ENCODE assay signal across 27 cellular contexts in the genomic region with DNA sequence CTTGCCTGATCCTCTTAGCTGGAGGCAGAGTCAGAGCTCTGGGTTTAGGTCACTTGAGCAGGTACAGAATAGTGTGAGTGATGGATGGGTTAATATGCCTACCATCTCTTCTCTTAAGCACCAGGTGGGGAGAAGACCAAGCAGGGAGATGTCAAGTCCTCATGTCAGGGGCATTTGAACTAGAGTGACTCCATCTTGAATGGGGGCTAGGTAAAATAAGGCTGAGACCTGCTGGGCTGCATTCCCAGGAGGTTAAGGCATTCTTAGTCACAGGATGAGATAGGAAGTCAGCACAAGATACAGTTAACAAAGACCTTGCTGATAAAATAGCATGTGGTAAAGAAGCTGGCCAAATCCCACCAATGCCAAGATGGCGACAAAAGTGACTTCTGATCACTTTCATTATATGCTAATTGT.
DNase-seq lines count a peak whose midpoint lies in the region; ATAC-seq, FAIRE-seq and TF ChIP-seq lines count a peak whose summit lies in the region.
"Had no signal": no experiment of that assay in that cellular context is flagged by ENCODE, and none has a peak within 500 bp of the region (broad histone marks: within the 10 kb centered on the region; RNA-seq: fewer than 3 reads in every experiment).

No MANE protein-coding gene starts in this region.

- peaks cover 48% of the 10 kb centered on the region for H3K4me1 Mint-ChIP-seq in activated CD8-positive, alpha-beta T cell treated with anti-CD3 and anti-CD28 coated beads, Interleukin-2, amount 10 ng/mL, durations not matched to agents 7 days and 5 days (ENCODE audit: low read depth)
- H3K4me1 Mint-ChIP-seq in activated CD8-positive, alpha-beta T cell treated with anti-CD3 and anti-CD28 coated beads for 36 hours (ENCODE audit: low read depth) = peaks cover 28% of the 10 kb centered on the region

- no peak for TF ChIP-seq CTCF in activated CD8-positive, alpha-beta T cell treated with anti-CD3 and anti-CD28 coated beads for 36 hours (IDR thresholded peaks at IDR 0.05)
- TF ChIP-seq CTCF in mammary epithelial cell (conservative IDR thresholded peaks at IDR 0.05 in 1 of 2, IDR thresholded peaks at IDR 0.05 in 1 of 2; ENCODE audit: extremely low read depth in 1 of 2, insufficient read depth in 1 of 2, low read depth in 1 of 2, low read length in 2 of 2) (no peak), kidney (IDR thresholded peaks at IDR 0.05; ENCODE audit: borderline replicate concordance, extremely low read depth, insufficient read depth) (no peak), osteoblast (IDR thresholded peaks at IDR 0.05; ENCODE audit: extremely low read depth, low read depth, low read length) (no peak)

- H3K36me3 ChIP-seq in mammary epithelial cell (ENCODE audit: insufficient read depth, low read length) (no peaks in the 10 kb centered on the region), kidney (ENCODE audit: control insufficient read depth in 1 of 2, insufficient read depth in 2 of 2, low read length in 2 of 2) (no peaks in the 10 kb centered on the region), osteoblast (ENCODE audit: insufficient read depth, low read length) (no peaks in the 10 kb centered on the region)
- H3K36me3 ChIP-seq: left ventricle myocardium inferior, neural progenitor cell had no signal

- H4K20me1 ChIP-seq in mammary epithelial cell (ENCODE audit: insufficient read depth, low read length) (no peaks in the 10 kb centered on the region), osteoblast (ENCODE audit: insufficient read depth, low read length) (no peaks in the 10 kb centered on the region)

- H3K4me2 ChIP-seq in mammary epithelial cell (ENCODE audit: insufficient read depth, low read depth, low read length) (peak overlapping the region; percentile 73), osteoblast (ENCODE audit: insufficient read depth, low read length) (no peak overlapping the region)
- H3K4me2 ChIP-seq: KMS-11, neural progenitor cell had no signal

- H3K4me3 ChIP-seq in mammary epithelial cell (replicated peaks in 1 of 3; ENCODE audit: insufficient read depth in 1 of 3, low read depth in 2 of 3, low read length in 3 of 3) = peak overlapping the region in 1 of 3 experiments; percentile 13
- H3K4me3 ChIP-seq in kidney (ENCODE audit: low read length in 2 of 2) = no peak overlapping the region
- no peak overlapping the region for H3K4me3 ChIP-seq in osteoblast (ENCODE audit: insufficient read depth, low read length)
- H3K4me3 ChIP-seq: left ventricle myocardium inferior, neural progenitor cell, psoas muscle had no signal

- peaks cover 14% of the 10 kb centered on the region for H3K36me3 Mint-ChIP-seq in activated CD8-positive, alpha-beta T cell treated with anti-CD3 and anti-CD28 coated beads, Interleukin-2, amount 10 ng/mL, durations not matched to agents 7 days and 5 days (ENCODE audit: low read depth)
- peaks cover 2% of the 10 kb centered on the region for H3K36me3 Mint-ChIP-seq in activated CD8-positive, alpha-beta T cell treated with anti-CD3 and anti-CD28 coated beads for 36 hours (ENCODE audit: low read depth)
- H3K36me3 Mint-ChIP-seq: neural progenitor cell, T-cell, type B pancreatic cell had no signal

- H3K4me3 Mint-ChIP-seq in activated CD8-positive, alpha-beta T cell treated with anti-CD3 and anti-CD28 coated beads, Interleukin-2, amount 10 ng/mL, durations not matched to agents 7 days and 5 days = no peak overlapping the region
- no peak overlapping the region for H3K4me3 Mint-ChIP-seq in activated CD8-positive, alpha-beta T cell treated with anti-CD3 and anti-CD28 coated beads for 36 hours
- H3K4me3 Mint-ChIP-seq: activated CD4-positive, alpha-beta T cell treated with anti-CD3 and anti-CD28 coated beads, Interleukin-2, amount 10 ng/mL, durations not matched to agents 24 days and 14 days; B cell; effector memory CD8-positive, alpha-beta T cell; neural progenitor cell; T-cell had no signal

- FAIRE-seq in kidney (lab: Jason Lieb, UNC) = no peak
- FAIRE-seq: A204.1 had no signal

- H3K9me3 Mint-ChIP-seq in activated CD8-positive, alpha-beta T cell treated with anti-CD3 and anti-CD28 coated beads, Interleukin-2, amount 10 ng/mL, durations not matched to agents 7 days and 5 days (ENCODE audit: insufficient read depth) = peaks cover 15% of the 10 kb centered on the region
- H3K9me3 Mint-ChIP-seq in activated CD8-positive, alpha-beta T cell treated with anti-CD3 and anti-CD28 coated beads for 36 hours = peaks cover 3% of the 10 kb centered on the region
- H3K9me3 Mint-ChIP-seq: effector memory CD8-positive, alpha-beta T cell had no signal

- no peaks in the 10 kb centered on the region for H3K27me3 Mint-ChIP-seq in activated CD8-positive, alpha-beta T cell treated with anti-CD3 and anti-CD28 coated beads, Interleukin-2, amount 10 ng/mL, durations not matched to agents 7 days and 5 days (ENCODE audit: low read depth)
- no peaks in the 10 kb centered on the region for H3K27me3 Mint-ChIP-seq in activated CD8-positive, alpha-beta T cell treated with anti-CD3 and anti-CD28 coated beads for 36 hours
- H3K27me3 Mint-ChIP-seq: effector memory CD8-positive, alpha-beta T cell; T-cell; type B pancreatic cell had no signal

- CTCF ChIA-PET in activated CD8-positive, alpha-beta T cell treated with anti-CD3 and anti-CD28 coated beads, Interleukin-2, amount 10 ng/mL, durations not matched to agents 7 days and 5 days (lab: Charles Lee) = interaction anchor here (1.0 to 4.6 kb wide), 3 partner anchors 7 to 128 kb away, joined by 5 to 21 read pairs (median 12); no protein-coding TSS in a partner anchor
- CTCF ChIA-PET in activated CD8-positive, alpha-beta T cell treated with anti-CD3 and anti-CD28 coated beads for 36 hours (lab: Charles Lee) = interaction anchor here (1.1 to 5.4 kb wide), 7 partner anchors 9 to 235 kb away, joined by 3 to 37 read pairs (median 4); no protein-coding TSS in a partner anchor
- CTCF ChIA-PET in mammary epithelial cell (lab: Charles Lee; ENCODE audit: low non-redundant PET) = interaction anchor here (1.3 kb wide), 1 partner anchor 235 kb away, joined by 4 read pairs; no protein-coding TSS in a partner anchor

- peak overlapping the region; percentile 31 for H3K27ac Mint-ChIP-seq in activated CD8-positive, alpha-beta T cell treated with anti-CD3 and anti-CD28 coated beads, Interleukin-2, amount 10 ng/mL, durations not matched to agents 7 days and 5 days
- no peak overlapping the region for H3K27ac Mint-ChIP-seq in activated CD8-positive, alpha-beta T cell treated with anti-CD3 and anti-CD28 coated beads for 36 hours
- H3K27ac Mint-ChIP-seq: activated CD4-positive, alpha-beta T cell treated with anti-CD3 and anti-CD28 coated beads, Interleukin-2, amount 10 ng/mL, durations not matched to agents 24 days and 14 days; B cell had no signal

- H3K4me1 ChIP-seq in mammary epithelial cell (ENCODE audit: insufficient read depth, low read length) (peaks cover 29% of the 10 kb centered on the region), kidney (ENCODE audit: control insufficient read depth in 1 of 2, insufficient read depth in 1 of 2, low read depth in 1 of 2, low read length in 2 of 2) (peaks cover 0 to 9% of the 10 kb centered on the region in 2 donors), osteoblast (ENCODE audit: insufficient read depth, low read length) (no peaks in the 10 kb centered on the region)
- H3K4me1 ChIP-seq: neural progenitor cell, psoas muscle had no signal

- dilution Hi-C loops in mammary epithelial cell (cut with HindIII; ENCODE audit: low sequenced_read_pairs) = no loop called here

- peak overlapping the region; percentile 77 for H2AFZ ChIP-seq in mammary epithelial cell (ENCODE audit: low read depth, low read length)
- no peak overlapping the region for H2AFZ ChIP-seq in osteoblast (ENCODE audit: low read length)

- H3K9ac ChIP-seq in mammary epithelial cell (ENCODE audit: insufficient read depth, low read length) (peak overlapping the region; percentile 63), kidney (ENCODE audit: low read length in 2 of 2) (no peak overlapping the region)
- H3K9ac ChIP-seq: KMS-11, neural progenitor cell had no signal

- H3K27ac ChIP-seq in mammary epithelial cell (ENCODE audit: insufficient read depth, low read depth, low read length) (peak overlapping the region; percentile 92), kidney (ENCODE audit: low read depth in 2 of 2, low read length in 2 of 2) (peak overlapping the region; percentile 51 to 60), osteoblast (ENCODE audit: low read depth, low read length) (no peak overlapping the region)
- H3K27ac ChIP-seq: KMS-11, left ventricle myocardium inferior, psoas muscle had no signal

- H3K9me3 ChIP-seq in mammary epithelial cell (replicated peaks; ENCODE audit: insufficient read depth, low read length) = no peaks in the 10 kb centered on the region
- H3K9me3 ChIP-seq in kidney (ENCODE audit: control insufficient read depth in 1 of 2, low read length in 2 of 2) = no peaks in the 10 kb centered on the region
- no peaks in the 10 kb centered on the region for H3K9me3 ChIP-seq in osteoblast (ENCODE audit: low read depth, low read length)
- H3K9me3 ChIP-seq: left ventricle myocardium inferior, psoas muscle had no signal

- BruUV-seq in mammary epithelial cell (replicated peaks; lab: Mats Ljungman, UMichigan) = no TSS peak

- ATAC-seq in activated CD8-positive, alpha-beta T cell treated with anti-CD3 and anti-CD28 coated beads, Interleukin-2, amount 10 ng/mL, durations not matched to agents 7 days and 5 days = no peak
- ATAC-seq in activated CD8-positive, alpha-beta T cell treated with anti-CD3 and anti-CD28 coated beads for 36 hours = no peak
- ATAC-seq in GM21526 (IDR thresholded peaks at IDR 0.05; ENCODE audit: low FRiP score, unreplicated experiment) = no peak
- ATAC-seq: effector memory CD8-positive, alpha-beta T cell; psoas muscle; Right ventricle myocardium inferior; T-cell had no signal

- WGBS in mammary epithelial cell (ENCODE audit: low coverage, missing lambda C conversion rate) = 29% methylated on average over 1 of the region's 1 CpG

- POLR2A ChIA-PET in activated CD8-positive, alpha-beta T cell treated with anti-CD3 and anti-CD28 coated beads, Interleukin-2, amount 10 ng/mL, durations not matched to agents 7 days and 5 days (lab: Charles Lee) = no interaction called here
- POLR2A ChIA-PET in activated CD8-positive, alpha-beta T cell treated with anti-CD3 and anti-CD28 coated beads for 36 hours (lab: Charles Lee) = interaction anchor here (0.9 kb wide), 1 partner anchor 116 kb away, joined by 3 read pairs; no protein-coding TSS in a partner anchor

- H3K79me2 ChIP-seq in mammary epithelial cell (ENCODE audit: insufficient read depth, low read length) = no peaks in the 10 kb centered on the region
- no peaks in the 10 kb centered on the region for H3K79me2 ChIP-seq in osteoblast (ENCODE audit: insufficient read depth, low read length)

- DNase-seq in activated CD8-positive, alpha-beta T cell treated with anti-CD3 and anti-CD28 coated beads, Interleukin-2, amount 10 ng/mL, durations not matched to agents 7 days and 5 days = no peak
- DNase-seq in activated CD8-positive, alpha-beta T cell treated with anti-CD3 and anti-CD28 coated beads for 36 hours = no peak
- peak; percentile 45 for DNase-seq in mammary epithelial cell
- DNase-seq in kidney = no peak
- no peak for DNase-seq in osteoblast (ENCODE audit: insufficient read length, low spot score, missing footprints)
- no peak for DNase-seq in NCI-H1105 (lab: John Stamatoyannopoulos, UW)
- no peak for DNase-seq in UCSD-AML1 (lab: John Stamatoyannopoulos, UW; ENCODE audit: unreplicated experiment)
- DNase-seq: activated CD4-positive, alpha-beta T cell treated with anti-CD3 and anti-CD28 coated beads, Interleukin-2, amount 10 ng/mL, durations not matched to agents 24 days and 14 days; activated CD8-positive, alpha-beta memory T cell treated with anti-CD3 and anti-CD28 coated beads, Interleukin-2, amount 50 U/mL, for 48 hours; activated gamma-delta T cell treated with Interleukin-2 at 50 U/mL for 16 hours; central memory CD4-positive, alpha-beta T cell; effector memory CD8-positive, alpha-beta T cell; H7; left ventricle myocardium inferior; NCI-H1092; NCI-H2081; NCI-H510A; psoas muscle; stimulated activated naive CD4-positive, alpha-beta T cell treated with Interleukin-2 at 50 U/mL for 16 hours; T-cell had no signal

- H3K27me3 ChIP-seq in mammary epithelial cell (ENCODE audit: insufficient read depth, low read length) (no peaks in the 10 kb centered on the region), osteoblast (ENCODE audit: insufficient read depth, low read length) (no peaks in the 10 kb centered on the region)
- H3K27me3 ChIP-seq: neural progenitor cell had no signal

- in situ Hi-C loops in mammary epithelial cell (cut with MboI; ENCODE audit: low sequenced_read_pairs in 2 of 2) = no loop called here

- intact Hi-C loops in activated CD8-positive, alpha-beta T cell treated with anti-CD3 and anti-CD28 coated beads for 36 hours (cut with micrococcal nuclease) = loop anchor here (5.0 kb wide), 1 partner anchor 87 kb away; no protein-coding TSS in a partner anchor
- intact Hi-C loops in mammary epithelial cell (cut with micrococcal nuclease) (loop anchor here (2.0 kb wide), 1 partner anchor 19 kb away; no protein-coding TSS in a partner anchor), kidney (cut with DNase I) (no loop called here)
